In the genomic region with DNA sequence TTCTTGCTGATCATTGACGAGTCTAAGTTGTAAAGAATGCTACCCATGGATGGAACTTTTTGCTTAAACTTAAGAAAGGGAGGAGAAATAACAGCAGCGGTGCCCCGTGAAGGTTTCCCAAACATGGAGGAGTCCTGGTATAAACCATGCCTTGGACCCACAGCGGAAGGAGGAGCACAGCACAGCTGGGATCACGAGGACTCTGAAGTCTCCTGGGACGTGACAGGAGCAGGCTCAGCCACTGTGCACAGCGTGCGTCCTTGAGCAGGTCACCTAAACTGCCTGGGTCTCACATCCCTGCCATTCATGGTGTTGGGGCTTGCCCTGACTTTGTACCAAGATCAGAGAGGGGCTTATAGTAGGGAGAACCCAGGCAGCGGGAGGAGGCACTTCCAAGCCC, we compare ENCODE assay signal across 21 cellular contexts. TPM values are rescaled to one million over a fixed set of nuclear protein-coding genes. Genes with fewer than 3 reads are reported as not detected.
"Had no signal": no experiment of that assay in that cellular context is flagged by ENCODE, and none has a peak within 500 bp of the region (broad histone marks: within the 10 kb centered on the region; RNA-seq: fewer than 3 reads in every experiment).

No MANE protein-coding gene starts in this region.

- H3K4me3 Mint-ChIP-seq: activated CD4-positive, alpha-beta memory T cell treated with anti-CD3 and anti-CD28 coated beads for 36 hours; activated CD4-positive, alpha-beta T cell treated with anti-CD3 and anti-CD28 coated beads for 36 hours; activated CD8-positive, alpha-beta memory T cell treated with anti-CD3 and anti-CD28 coated beads, Interleukin-2, amount 10 ng/mL, durations not matched to agents 7 days and 5 days; activated naive CD4-positive, alpha-beta T cell treated with anti-CD3 and anti-CD28 coated beads, Interleukin-2, amount 10 ng/mL, durations not matched to agents 7 days and 5 days; memory B cell; nephron; stimulated activated effector memory CD8-positive, alpha-beta T cell treated with anti-CD3 and anti-CD28 coated beads, Interleukin-12 subunit alpha, Interleukin-12 subunit beta, amount 100 ng/mL, for 72 hours; T-cell had no signal

- H3K9me3 Mint-ChIP-seq: activated CD4-positive, alpha-beta memory T cell treated with anti-CD3 and anti-CD28 coated beads for 36 hours; activated naive CD4-positive, alpha-beta T cell treated with anti-CD3 and anti-CD28 coated beads, Interleukin-2, amount 10 ng/mL, durations not matched to agents 7 days and 5 days; activated T-helper 2 cell treated with anti-CD3 and anti-CD28 coated beads, Interferon-gamma antibody, Interleukin-2, Interleukin-4, amounts not matched to agents 10 μg/mL and 5 μg/mL and 100 μg/mL, durations not matched to agents 14 hours and 24 hours and 36 hours; memory B cell; nephron; stimulated activated effector memory CD8-positive, alpha-beta T cell treated with anti-CD3 and anti-CD28 coated beads, Interleukin-12 subunit alpha, Interleukin-12 subunit beta, amount 100 ng/mL, for 72 hours; T-cell had no signal

- H3K4me1 Mint-ChIP-seq: activated CD4-positive, alpha-beta T cell treated with anti-CD3 and anti-CD28 coated beads for 36 hours; activated CD8-positive, alpha-beta memory T cell treated with anti-CD3 and anti-CD28 coated beads, Interleukin-2, amount 10 ng/mL, durations not matched to agents 7 days and 5 days; activated naive CD4-positive, alpha-beta T cell treated with anti-CD3 and anti-CD28 coated beads, Interleukin-2, amount 10 ng/mL, durations not matched to agents 7 days and 5 days; memory B cell; stimulated activated effector memory CD8-positive, alpha-beta T cell treated with anti-CD3 and anti-CD28 coated beads, Interleukin-12 subunit alpha, Interleukin-12 subunit beta, amount 100 ng/mL, for 72 hours had no signal

- H3K4me2 ChIP-seq: hepatocyte had no signal

- H3K27ac Mint-ChIP-seq: activated CD4-positive, alpha-beta memory T cell treated with anti-CD3 and anti-CD28 coated beads for 36 hours; activated CD4-positive, alpha-beta T cell treated with anti-CD3 and anti-CD28 coated beads for 36 hours; activated CD8-positive, alpha-beta memory T cell treated with anti-CD3 and anti-CD28 coated beads, Interleukin-2, amount 10 ng/mL, durations not matched to agents 7 days and 5 days; activated naive CD4-positive, alpha-beta T cell treated with anti-CD3 and anti-CD28 coated beads, Interleukin-2, amount 10 ng/mL, durations not matched to agents 7 days and 5 days; activated T-helper 2 cell treated with anti-CD3 and anti-CD28 coated beads, Interferon-gamma antibody, Interleukin-2, Interleukin-4, amounts not matched to agents 10 μg/mL and 5 μg/mL and 100 μg/mL, durations not matched to agents 14 hours and 24 hours and 36 hours; memory B cell; stimulated activated effector memory CD8-positive, alpha-beta T cell treated with anti-CD3 and anti-CD28 coated beads, Interleukin-12 subunit alpha, Interleukin-12 subunit beta, amount 100 ng/mL, for 72 hours; T-cell had no signal

- H3K27me3 ChIP-seq: hepatocyte, ovary had no signal

- FAIRE-seq: astrocyte, kidney had no signal

- ATAC-seq: activated CD4-positive, alpha-beta T cell treated with anti-CD3 and anti-CD28 coated beads for 36 hours; activated CD8-positive, alpha-beta memory T cell treated with anti-CD3 and anti-CD28 coated beads, Interleukin-2, amount 10 ng/mL, durations not matched to agents 7 days and 5 days; left lung; stimulated activated effector memory CD8-positive, alpha-beta T cell treated with anti-CD3 and anti-CD28 coated beads, Interleukin-12 subunit alpha, Interleukin-12 subunit beta, amount 100 ng/mL, for 72 hours; T-cell had no signal

- H3K27ac ChIP-seq: gastroesophageal sphincter, hepatocyte, left lung, ovary, VCaP had no signal

- H3K36me3 ChIP-seq: gastroesophageal sphincter, left lung, ovary had no signal

- H2AFZ ChIP-seq: hepatocyte had no signal

- H3K4me1 ChIP-seq: gastroesophageal sphincter, left lung had no signal

- H3K9me3 ChIP-seq: gastroesophageal sphincter, left lung, ovary had no signal

- DNase-seq: activated CD4-positive, alpha-beta memory T cell treated with anti-CD3 and anti-CD28 coated beads for 36 hours; activated CD4-positive, alpha-beta T cell treated with anti-CD3 and anti-CD28 coated beads for 36 hours; activated CD8-positive, alpha-beta memory T cell treated with anti-CD3 and anti-CD28 coated beads, Interleukin-2, amount 10 ng/mL, durations not matched to agents 7 days and 5 days; activated naive CD4-positive, alpha-beta T cell treated with anti-CD3 and anti-CD28 coated beads, Interleukin-2, amount 10 ng/mL, durations not matched to agents 7 days and 5 days; activated T-cell treated with anti-CD3 and anti-CD28 coated beads, Interleukin-2, amount 50 U/mL, for 1 hour; erythroblast; kidney; left lung; ovary; stimulated activated CD4-positive, alpha-beta T cell treated with anti-CD3 and anti-CD28 coated beads, Interleukin-1b, Interleukin-23, amount 100 ng/mL, for 48 hours; T-cell; T1000 had no signal

- H3K4me3 ChIP-seq: gastroesophageal sphincter, hepatocyte, left lung, ovary had no signal

- H3K36me3 Mint-ChIP-seq: activated CD4-positive, alpha-beta memory T cell treated with anti-CD3 and anti-CD28 coated beads for 36 hours; activated CD8-positive, alpha-beta memory T cell treated with anti-CD3 and anti-CD28 coated beads, Interleukin-2, amount 10 ng/mL, durations not matched to agents 7 days and 5 days; activated naive CD4-positive, alpha-beta T cell treated with anti-CD3 and anti-CD28 coated beads, Interleukin-2, amount 10 ng/mL, durations not matched to agents 7 days and 5 days; memory B cell; stimulated activated effector memory CD8-positive, alpha-beta T cell treated with anti-CD3 and anti-CD28 coated beads, Interleukin-12 subunit alpha, Interleukin-12 subunit beta, amount 100 ng/mL, for 72 hours; T-cell had no signal

- H3K79me2 ChIP-seq: hepatocyte had no signal

RNA-seq across cellular contexts. Expression of a gene that starts 56.1 kb away (rescaled TPM):
- total RNA-seq: activated CD4-positive, alpha-beta memory T cell treated with anti-CD3 and anti-CD28 coated beads for 36 hours; activated CD4-positive, alpha-beta T cell treated with anti-CD3 and anti-CD28 coated beads for 36 hours; activated CD8-positive, alpha-beta memory T cell treated with anti-CD3 and anti-CD28 coated beads, Interleukin-2, amount 10 ng/mL, durations not matched to agents 7 days and 5 days; activated T-helper 2 cell treated with anti-CD3 and anti-CD28 coated beads, Interferon-gamma antibody, Interleukin-2, Interleukin-4, amounts not matched to agents 10 μg/mL and 5 μg/mL and 100 μg/mL, durations not matched to agents 14 hours and 24 hours and 36 hours; astrocyte; dermis microvascular lymphatic vessel endothelial cell; gastroesophageal sphincter; kidney; left lung; T-cell had no signal
- polyA plus RNA-seq: ovary had no signal
